In genomic region chr14:77139540-77140342, GRCh38 we compare ENCODE assay signal across 8 cellular contexts. TPM values are rescaled to one million over a fixed set of nuclear protein-coding genes. Genes with fewer than 3 reads are reported as not detected.
DNase-seq lines count a peak whose midpoint lies in the region; ATAC-seq, FAIRE-seq and TF ChIP-seq lines count a peak whose summit lies in the region.

No MANE protein-coding gene starts in this region.

- WGBS in A549 (ENCODE audit: missing lambda C conversion rate), result 9% methylated on average over 39 of the region's 51 CpGs
- WGBS in gastroesophageal sphincter (ENCODE audit: low coverage in 1 of 2), 2 donors, result 7 to 20% methylated on average over 2 to 5 of the region's 51 CpGs

- H3K9ac ChIP-seq in skeletal muscle satellite cell (ENCODE audit: low read depth, low read length), result no peak overlapping the region

- FAIRE-seq in A549 (lab: Jason Lieb, UNC), result no peak

- H3K4me3 ChIP-seq in A549, result peak overlapping the region; percentile 58
- H3K4me3 ChIP-seq in gastroesophageal sphincter, result no peak overlapping the region
- H3K4me3 ChIP-seq in skeletal muscle satellite cell (ENCODE audit: low read length), result no peak overlapping the region

- no peaks in the 10 kb centered on the region for H3K36me3 ChIP-seq in gastroesophageal sphincter
- H3K36me3 ChIP-seq in skeletal muscle satellite cell (ENCODE audit: insufficient read depth, low read length), result no peaks in the 10 kb centered on the region

- CTCF ChIA-PET in A549 (lab: Yijun Ruan, JAX), result interaction anchor here (0.5 to 7.3 kb wide), 19 partner anchors 12 to 410 kb away, joined by 3 to 78 read pairs (median 3); partner anchors contain the start of genes SAMD15 and TMED8

- TF ChIP-seq EP300 in A549 (IDR thresholded peaks at IDR 0.05), result no peak
- TF ChIP-seq EP300 in gastroesophageal sphincter (IDR thresholded peaks at IDR 0.05), result no peak

- POLR2A ChIA-PET in A549 (lab: Yijun Ruan, JAX), result no interaction called here

- H3K9me3 ChIP-seq in A549 (no peaks in the 10 kb centered on the region), gastroesophageal sphincter (no peaks in the 10 kb centered on the region), skeletal muscle satellite cell (replicated peaks; ENCODE audit: low read length) (no peaks in the 10 kb centered on the region)

- peak; percentile 55 to 59 for TF ChIP-seq RAD21 in A549 (conservative IDR thresholded peaks at IDR 0.05 in 1 of 2, IDR thresholded peaks at IDR 0.05 in 1 of 2)

- peaks cover 100% of the 10 kb centered on the region for H3K27me3 ChIP-seq in gastroesophageal sphincter
- peaks cover 85% of the 10 kb centered on the region for H3K27me3 ChIP-seq in skeletal muscle satellite cell (ENCODE audit: control insufficient read depth, insufficient read depth, low read length)

- ATAC-seq in A549, result peak; percentile 67 to 87
- ATAC-seq in gastroesophageal sphincter, result peak; percentile 19
- ATAC-seq in HG03469 (IDR thresholded peaks at IDR 0.05; ENCODE audit: unreplicated experiment), result no peak

- peak overlapping the region in 1 of 2 experiments; percentile 43; a peak in 1 of 6 replicates for H3K27ac ChIP-seq in A549
- H3K27ac ChIP-seq in gastroesophageal sphincter, result no peak overlapping the region

- H3K4me2 ChIP-seq in A549 (peak overlapping the region; percentile 100), skeletal muscle satellite cell (ENCODE audit: low read length) (peak overlapping the region; percentile 89)

- DNase-seq in A549 (ENCODE audit: low read depth in 1 of 2, low spot score in 1 of 2), result peak; percentile 59 to 89
- peak; percentile 80 for DNase-seq in GM10266 (ENCODE audit: extremely low spot score)
- DNase-seq in NCI-H2227 treated with DMSO at 0.1 percent for 48 hours (lab: John Stamatoyannopoulos, UW), result peak; percentile 48
- DNase-seq in activated T-cell treated with anti-CD3 and anti-CD28 coated beads, Interleukin-2, amount 50 U/mL, for 1 hour, result peak; percentile 42
- no peak for DNase-seq in RKO (ENCODE audit: low spot score)

- no peak for TF ChIP-seq POLR2A in A549 (IDR thresholded peaks at IDR 0.05; ENCODE audit: low read length)
- no peak for TF ChIP-seq POLR2A in gastroesophageal sphincter (IDR thresholded peaks at IDR 0.05)

- TF ChIP-seq CTCF in A549 (IDR thresholded peaks at IDR 0.05) (peak; percentile 70), GM10266 (IDR thresholded peaks at IDR 0.05; ENCODE audit: control insufficient read depth, insufficient read depth, low read depth, missing control alignments) (peak; percentile 52), gastroesophageal sphincter (IDR thresholded peaks at IDR 0.05) (peak in 1 of 4 experiments; percentile 36)

- peaks cover 9% of the 10 kb centered on the region for H3K4me1 ChIP-seq in A549
- H3K4me1 ChIP-seq in gastroesophageal sphincter, result peaks cover 0 to 31% (median 14%) of the 10 kb centered on the region in 3 donors
- H3K4me1 ChIP-seq in skeletal muscle satellite cell (ENCODE audit: control insufficient read depth, insufficient read depth, low read length), result peaks cover 7% of the 10 kb centered on the region

TF ChIP-seq in A549, 52 proteins besides CTCF, POLR2A, EP300 and RAD21:
- TF ChIP-seq RNF2 (IDR thresholded peaks at IDR 0.05; ENCODE audit: borderline replicate concordance, low read depth) (no peak), NFE2L2 (conservative IDR thresholded peaks at IDR 0.05; ENCODE audit: low read length) (no peak), E2F6 (IDR thresholded peaks at IDR 0.05; ENCODE audit: borderline replicate concordance, low read depth) (peak; percentile 67; the same call in 1 of the 2 replicates), MAX (IDR thresholded peaks at IDR 0.05) (peak; percentile 67), SMC3 (IDR thresholded peaks at IDR 0.05) (peak; percentile 54)
TF ChIP-seq in A549: peak in this region for 3.

RNA-seq across cellular contexts. Expression of gene ZDHHC22, which starts 1.9 kb away (rescaled TPM):
- polyA plus RNA-seq in A549 (2011; rRNA removed) (0.04 and 0.11 TPM in 2 replicates), A549 (2017; fragmentation: RNase III; extraction: RNeasy Plus Mini Kit Qiagen cat#74134 plus additional on column Dnase treatment) (0.16 to 0.28 TPM (median 0.23 TPM) in 3 replicates)
- polyA plus RNA-seq in A549 (2012; cell fraction: cytosol; rRNA removed), result 0.08 and 0.10 TPM in 2 replicates
- polyA plus RNA-seq in A549 (2012; cell fraction: nucleus; rRNA removed), result 0.10 and 0.12 TPM in 2 replicates
- 0.08 TPM in 1 of 2 replicates, not detected in the other for polyA minus RNA-seq in A549 (2011; rRNA and poly(A)+ RNA removed)
- under 1 TPM in 2 of 4 donors, not detected in 2; 0.12 to 0.40 TPM for total RNA-seq in gastroesophageal sphincter
- not detected in 2 replicates for total RNA-seq in skeletal muscle satellite cell (2012; rRNA removed)

RNA-seq across cellular contexts. Expression of gene CIPC, which starts 41.7 kb away (rescaled TPM):
- polyA plus RNA-seq in A549 (2011; rRNA removed), result 13.9 and 15.2 TPM in 2 replicates
- 5.2 and 7.2 TPM in 2 replicates for polyA plus RNA-seq in A549 (2012; cell fraction: cytosol; rRNA removed)
- polyA plus RNA-seq in A549 (2012; cell fraction: nucleus; rRNA removed), result 3.9 and 5.1 TPM in 2 replicates
- polyA plus RNA-seq in A549 (2017; fragmentation: RNase III; extraction: RNeasy Plus Mini Kit Qiagen cat#74134 plus additional on column Dnase treatment), result 8.9 to 9.6 TPM (median 8.9 TPM) in 3 replicates
- 12.4 and 15.7 TPM in 2 replicates for polyA minus RNA-seq in A549 (2011; rRNA and poly(A)+ RNA removed)
- total RNA-seq in gastroesophageal sphincter, result 10 to 100 TPM; 49.0 to 74.1 (median 60.4) TPM
- 9.9 and 10.5 TPM in 2 replicates for total RNA-seq in skeletal muscle satellite cell (2012; rRNA removed)

RNA-seq across cellular contexts. Expression of gene TMEM63C, which starts 41.9 kb away (rescaled TPM):
- polyA plus RNA-seq in A549 (2011; rRNA removed) (0.57 and 0.86 TPM in 2 replicates), A549 (2017; fragmentation: RNase III; extraction: RNeasy Plus Mini Kit Qiagen cat#74134 plus additional on column Dnase treatment) (0.43 to 0.91 TPM (median 0.73 TPM) in 3 replicates)
- polyA plus RNA-seq in A549 (2012; cell fraction: cytosol; rRNA removed), result 0.26 and 0.40 TPM in 2 replicates
- polyA plus RNA-seq in A549 (2012; cell fraction: nucleus; rRNA removed), result 0.72 and 0.82 TPM in 2 replicates
- polyA minus RNA-seq in A549 (2011; rRNA and poly(A)+ RNA removed), result 1.2 and 2.1 TPM in 2 replicates
- total RNA-seq in gastroesophageal sphincter, result under 1 TPM in 3 of 4 donors, not detected in 1; 0.08 to 0.13 (median 0.10) TPM
- not detected in 2 replicates for total RNA-seq in skeletal muscle satellite cell (2012; rRNA removed)
